Comparison of ENCODE assay signal across 9 cellular contexts in genomic region chr10:132330486-132330833, GRCh38. TPM values are rescaled to one million over a fixed set of nuclear protein-coding genes. Genes with fewer than 3 reads are reported as not detected.
A peak's percentile ranks its signal among the peaks of the same experiment; 100 is the strongest.
DNase-seq lines count a peak whose midpoint lies in the region; ATAC-seq lines count a peak whose summit lies in the region.
"Had no signal": no experiment of that assay in that cellular context is flagged by ENCODE, and none has a peak within 500 bp of the region (broad histone marks: within the 10 kb centered on the region; RNA-seq: fewer than 3 reads in every experiment).

No MANE protein-coding gene starts in this region.

- H3K9me3 ChIP-seq in CD8-positive, alpha-beta memory T cell (ENCODE audit: low read length): no peaks in the 10 kb centered on the region
- no peaks in the 10 kb centered on the region for H3K9me3 ChIP-seq in NT2/D1 (ENCODE audit: insufficient read depth, low read length)
- H3K9me3 ChIP-seq in duodenal mucosa (ENCODE audit: control insufficient read depth in 1 of 2, low read length in 2 of 2): no peaks in the 10 kb centered on the region
- peaks cover 1% of the 10 kb centered on the region for H3K9me3 ChIP-seq in neuron (ENCODE audit: low read length)

- no peak for DNase-seq in CD8-positive, alpha-beta memory T cell
- DNase-seq in NT2/D1 (ENCODE audit: low read depth, low spot score): no peak
- DNase-seq in H4 (ENCODE audit: low spot score): no peak
- no peak for DNase-seq in DMS153 (lab: John Stamatoyannopoulos, UW)
- DNase-seq in anterior cingulate cortex (lab: John Stamatoyannopoulos, UW): no peak

- H3K27ac Mint-ChIP-seq in CD8-positive, alpha-beta memory T cell: peak overlapping the region; percentile 54 to 96 (median 86)

- H3K27me3 ChIP-seq in CD8-positive, alpha-beta memory T cell (ENCODE audit: insufficient read depth, low read length, poor library complexity, severe bottlenecking): no peaks in the 10 kb centered on the region
- H3K27me3 ChIP-seq in NT2/D1 (ENCODE audit: insufficient read depth, insufficient read length) (no peaks in the 10 kb centered on the region), duodenal mucosa (ENCODE audit: control insufficient read depth in 1 of 2, insufficient read depth in 2 of 2, low read length in 2 of 2) (no peaks in the 10 kb centered on the region), neuron (ENCODE audit: insufficient read depth, low read length) (no peaks in the 10 kb centered on the region)

- CTCF ChIA-PET in CD8-positive, alpha-beta memory T cell (lab: Charles Lee): interaction anchor here (1.4 to 1.6 kb wide), 2 partner anchors 16 to 57 kb away, joined by 3 read pairs; no protein-coding TSS in a partner anchor

- POLR2A ChIA-PET in CD8-positive, alpha-beta memory T cell (lab: Charles Lee): interaction anchor here (1.3 kb wide), 1 partner anchor 23 kb away, joined by 6 read pairs; the partner anchor contains the start of gene STK32C

- no peak overlapping the region for H3K27ac ChIP-seq in CD8-positive, alpha-beta memory T cell (ENCODE audit: low read depth, low read length)
- H3K27ac ChIP-seq in duodenal mucosa (ENCODE audit: low read depth, low read length): no peak overlapping the region

- H3K36me3 Mint-ChIP-seq in CD8-positive, alpha-beta memory T cell: peaks cover 0 to 19% (median 1%) of the 10 kb centered on the region in 3 donors

- peak overlapping the region; percentile 92 for H3K4me3 ChIP-seq in CD8-positive, alpha-beta memory T cell (ENCODE audit: low read length)
- H3K4me3 ChIP-seq in NT2/D1 (ENCODE audit: insufficient read length, low read depth) (peak overlapping the region; percentile 91), duodenal mucosa (ENCODE audit: low read depth in 1 of 2, low read length in 2 of 2) (peak overlapping the region; percentile 48 to 97), neuron (ENCODE audit: low read length) (peak overlapping the region; percentile 67)

- peaks cover 0 to 3% (median 0%) of the 10 kb centered on the region in 5 donors for H3K9me3 Mint-ChIP-seq in CD8-positive, alpha-beta memory T cell

- peaks cover 41 to 62% (median 62%) of the 10 kb centered on the region in 3 donors for H3K4me1 Mint-ChIP-seq in CD8-positive, alpha-beta memory T cell

- no peak for ATAC-seq in GM21367 (IDR thresholded peaks at IDR 0.05; ENCODE audit: unreplicated experiment)
- ATAC-seq: activated CD4-positive, CD25-positive, alpha-beta regulatory T cell treated with anti-CD3 and anti-CD28 coated beads, Interleukin-2, amount 50 U/mL, for 24 hours had no signal

- H3K4me3 Mint-ChIP-seq in CD8-positive, alpha-beta memory T cell: peak overlapping the region; percentile 85 to 97 (median 87)

- H3K9ac ChIP-seq in NT2/D1 (ENCODE audit: insufficient read length, low read depth) (peak overlapping the region; percentile 50), duodenal mucosa (ENCODE audit: low read depth in 1 of 2, low read length in 2 of 2) (peak overlapping the region; percentile 20 to 30)

- H3K4me1 ChIP-seq in CD8-positive, alpha-beta memory T cell (ENCODE audit: insufficient read depth, low read length): peaks cover 19% of the 10 kb centered on the region
- H3K4me1 ChIP-seq in NT2/D1 (ENCODE audit: insufficient read depth, insufficient read length) (peaks cover 6% of the 10 kb centered on the region), duodenal mucosa (ENCODE audit: control insufficient read depth in 1 of 2, insufficient read depth in 2 of 2, low read length in 2 of 2) (peaks cover 10 to 21% of the 10 kb centered on the region in 2 donors), neuron (ENCODE audit: insufficient read depth, low read length) (peaks cover 18% of the 10 kb centered on the region)

- no peak overlapping the region for H2AFZ ChIP-seq in neuron (ENCODE audit: low read depth, low read length)

- no peaks in the 10 kb centered on the region for H3K36me3 ChIP-seq in CD8-positive, alpha-beta memory T cell (ENCODE audit: insufficient read depth, low read length)
- H3K36me3 ChIP-seq in NT2/D1 (ENCODE audit: insufficient read depth, insufficient read length, low read length) (peaks cover 36% of the 10 kb centered on the region), duodenal mucosa (ENCODE audit: control insufficient read depth in 1 of 2, insufficient read depth in 2 of 2, low read length in 2 of 2) (no peaks in the 10 kb centered on the region), neuron (ENCODE audit: insufficient read depth, low read length) (peaks cover 3% of the 10 kb centered on the region)

- peaks cover 0 to 11% of the 10 kb centered on the region in 2 donors for H3K27me3 Mint-ChIP-seq in CD8-positive, alpha-beta memory T cell

RNA-seq across cellular contexts. Expression of gene LRRC27, which starts 1.5 kb away (rescaled TPM):
- total RNA-seq in CD8-positive, alpha-beta memory T cell: 1 to 10 TPM; 1.8 to 3.1 TPM
- polyA plus RNA-seq in CD8-positive, alpha-beta memory T cell: 5.7 TPM
- 4.7 and 7.9 TPM in 2 replicates for total RNA-seq in H4 (2014; rRNA removed; shearing (Covaris generic))

RNA-seq across cellular contexts. Expression of gene STK32C, which starts 22.7 kb away (rescaled TPM):
- total RNA-seq in CD8-positive, alpha-beta memory T cell: 10 to 100 TPM; 14.0 to 14.9 TPM
- 8.5 TPM for polyA plus RNA-seq in CD8-positive, alpha-beta memory T cell
- total RNA-seq in H4 (2014; rRNA removed; shearing (Covaris generic)): 13.8 and 22.2 TPM in 2 replicates
